ENCODE assay signal across 34 cellular contexts in the genomic region with DNA sequence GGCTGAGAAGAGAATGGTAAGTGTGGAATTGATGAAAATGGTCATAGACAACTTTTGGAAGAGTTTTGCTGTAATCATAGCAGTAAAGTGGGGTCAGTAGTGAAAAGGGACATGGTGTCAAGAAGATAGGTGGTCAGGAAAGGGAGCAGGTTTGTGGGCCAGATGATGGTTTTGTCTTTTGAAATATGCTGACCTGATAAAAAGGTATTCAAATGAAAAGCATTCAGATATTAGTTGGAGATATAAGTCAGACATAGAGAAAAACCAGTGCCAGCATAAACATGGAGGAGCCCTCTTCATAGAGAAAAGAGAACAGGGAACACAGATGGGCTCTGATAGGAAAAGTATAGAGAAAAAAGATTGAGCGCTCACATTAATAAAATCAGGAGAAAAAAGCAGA.
"Had no signal": no experiment of that assay in that cellular context is flagged by ENCODE, and none has a peak within 500 bp of the region (broad histone marks: within the 10 kb centered on the region; RNA-seq: fewer than 3 reads in every experiment).

No MANE protein-coding gene starts in this region.

- H3K27ac ChIP-seq: adrenal gland, ascending aorta, body of pancreas, brain microvascular endothelial cell, breast epithelium, cardiac muscle cell had no signal

- H3K36me3 ChIP-seq: adrenal gland, ascending aorta, brain microvascular endothelial cell, breast epithelium, cardiac muscle cell had no signal

- H3K4me1 ChIP-seq: adrenal gland, ascending aorta, body of pancreas, breast epithelium had no signal

- H3K9me3 ChIP-seq: adrenal gland, ascending aorta, body of pancreas, breast epithelium had no signal

- H3K27me3 ChIP-seq: adrenal gland, ascending aorta, body of pancreas, brain microvascular endothelial cell, breast epithelium, cardiac muscle cell had no signal

- ATAC-seq: activated naive CD4-positive, alpha-beta T cell treated with anti-CD3 and anti-CD28 coated beads, Interleukin-2, amount 50 U/mL, for 72 hours; activated naive CD8-positive, alpha-beta T cell treated with anti-CD3 and anti-CD28 coated beads, Interleukin-2, amount 50 U/mL, for 24 hours; activated T-cell treated with anti-CD3 and anti-CD28 coated beads, Interleukin-2, amount 50 U/mL, for 4 hours; activated T-cell treated with anti-CD3 and anti-CD28 coated beads, Interleukin-2, amount 50 U/mL, for 72 hours; activated T-helper 17 cell treated with anti-CD3 and anti-CD28 coated beads, Interleukin-2, amount 50 U/mL, for 72 hours; body of pancreas had no signal

- DNase-seq: activated effector memory CD4-positive, alpha-beta T cell treated with anti-CD3 and anti-CD28 coated beads, Interleukin-2, amount 50 U/mL, for 16 hours; activated effector memory CD4-positive, alpha-beta T cell treated with Interleukin-2 at 50 U/mL for 16 hours; activated gamma-delta T cell; activated gamma-delta T cell treated with Interleukin-2 at 50 U/mL for 16 hours; activated naive CD4-positive, alpha-beta T cell; activated naive CD4-positive, alpha-beta T cell treated with anti-CD3 and anti-CD28 coated beads for 36 hours; activated naive CD4-positive, alpha-beta T cell treated with anti-CD3 and anti-CD28 coated beads, Interleukin-2, amount 10 ng/mL, durations not matched to agents 7 days and 5 days; activated naive CD4-positive, alpha-beta T cell treated with anti-CD3 and anti-CD28 coated beads, Interleukin-2, amount 50 U/mL, for 16 hours; activated naive CD4-positive, alpha-beta T cell treated with Interleukin-2 at 50 U/mL for 16 hours; activated naive CD8-positive, alpha-beta T cell treated with anti-CD3 and anti-CD28 coated beads for 36 hours; activated naive CD8-positive, alpha-beta T cell treated with anti-CD3 and anti-CD28 coated beads, Interleukin-2, amount 10 ng/mL, durations not matched to agents 7 days and 5 days; activated naive CD8-positive, alpha-beta T cell treated with anti-CD3 and anti-CD28 coated beads, Interleukin-2, amount 50 U/mL, for 24 hours; activated T-cell treated with anti-CD3 and anti-CD28 coated beads, Interleukin-2, amount 50 U/mL, for 1 hour; activated T-cell treated with anti-CD3 and anti-CD28 coated beads, Interleukin-2, amount 50 U/mL, for 24 hours; activated T-cell treated with anti-CD3 and anti-CD28 coated beads, Interleukin-2, amount 50 U/mL, for 4 hours; activated T-cell treated with anti-CD3 and anti-CD28 coated beads, Interleukin-2, amount 50 U/mL, for 48 hours; activated T-cell treated with anti-CD3 and anti-CD28 coated beads, Interleukin-2, amount 50 U/mL, for 72 hours; adrenal gland; amniotic stem cell; amygdala; anterior cingulate cortex; aorta; body of pancreas; brain microvascular endothelial cell; caudate nucleus; central memory CD4-positive, alpha-beta T cell; cerebellar nuclear complex had no signal

- FAIRE-seq: astrocyte, bronchial epithelial cell had no signal

- H3K4me3 ChIP-seq: adrenal gland, ascending aorta, body of pancreas, breast epithelium, cardiac muscle cell had no signal
